1 cellular context compared by ENCODE assay signal in genomic region chr7:150382844-150383225, GRCh38.
A peak's percentile ranks its signal among the peaks of the same experiment; 100 is the strongest.
TF ChIP-seq lines count a peak whose summit lies in the region.

No MANE protein-coding gene starts in this region.

TF ChIP-seq in HepG2, 621 proteins besides CTCF, POLR2A, EP300 and RAD21 (continued from another document):
- TF ChIP-seq SALL1 (CRISPR knock-in tag; IDR thresholded peaks at IDR 0.05) (0 out of 2 replicates have a peak, but pooled peaks have one; percentile 12), ZNF275 (CRISPR knock-in tag; IDR thresholded peaks at IDR 0.05; ENCODE audit: borderline replicate concordance) (no peak), CBX5 (CRISPR knock-in tag; IDR thresholded peaks at IDR 0.05; ENCODE audit: borderline replicate concordance) (no peak), ZBTB8A (CRISPR knock-in tag; IDR thresholded peaks at IDR 0.05; ENCODE audit: borderline replicate concordance, low read depth) (no peak), ZKSCAN8 (CRISPR knock-in tag; IDR thresholded peaks at IDR 0.05; ENCODE audit: borderline replicate concordance) (no peak), ZNF354B (CRISPR knock-in tag; IDR thresholded peaks at IDR 0.05) (no peak), MIER3 (CRISPR knock-in tag; IDR thresholded peaks at IDR 0.05; ENCODE audit: borderline replicate concordance) (no peak), ZKSCAN5 (CRISPR knock-in tag; IDR thresholded peaks at IDR 0.05) (no peak), SOX13 (IDR thresholded peaks at IDR 0.05) (no peak), SOX13 (CRISPR knock-in tag; conservative IDR thresholded peaks at IDR 0.05 in 1 of 2, IDR thresholded peaks at IDR 0.05 in 1 of 2) (peak in 1 of 2 experiments; percentile 33; a peak in 1 of 4 replicates), DBP (CRISPR knock-in tag; IDR thresholded peaks at IDR 0.05; ENCODE audit: not compliant biosample characterization) (no peak), U2AF2 (IDR thresholded peaks at IDR 0.05; ENCODE audit: low read depth, low read length) (no peak), MAF1 (CRISPR knock-in tag; IDR thresholded peaks at IDR 0.05; ENCODE audit: borderline replicate concordance) (no peak), IKZF1 (IDR thresholded peaks at IDR 0.05) (no peak), TAF1 (CRISPR knock-in tag; IDR thresholded peaks at IDR 0.05) (0 out of 2 replicates have a peak, but pooled peaks have one; percentile 34), KMT2A (CRISPR knock-in tag; IDR thresholded peaks at IDR 0.05) (0 out of 2 replicates have a peak, but pooled peaks have one; percentile 12), RFX1 (IDR thresholded peaks at IDR 0.05) (no peak), SRY (CRISPR knock-in tag; IDR thresholded peaks at IDR 0.05) (no peak), ZFP37 (CRISPR knock-in tag; IDR thresholded peaks at IDR 0.05; ENCODE audit: borderline replicate concordance) (no peak), FLYWCH1 (CRISPR knock-in tag; IDR thresholded peaks at IDR 0.05) (no peak), PPARG (CRISPR knock-in tag; conservative IDR thresholded peaks at IDR 0.05) (no peak), PATZ1 (CRISPR knock-in tag; IDR thresholded peaks at IDR 0.05) (no peak), RARA (CRISPR knock-in tag; IDR thresholded peaks at IDR 0.05) (0 out of 2 replicates have a peak, but pooled peaks have one; percentile 20), ZNF614 (CRISPR knock-in tag; IDR thresholded peaks at IDR 0.05; ENCODE audit: borderline replicate concordance) (no peak), MAFK (conservative IDR thresholded peaks at IDR 0.05 in 1 of 2, IDR thresholded peaks at IDR 0.05 in 1 of 2; ENCODE audit: low read length in 2 of 2) (no peak), ZNF747 (CRISPR knock-in tag; IDR thresholded peaks at IDR 0.05; ENCODE audit: borderline replicate concordance) (no peak), TCF7 (IDR thresholded peaks at IDR 0.05; ENCODE audit: low read depth) (peak; percentile 25; the same call in 1 of the 2 replicates), FUBP1 (CRISPR knock-in tag; IDR thresholded peaks at IDR 0.05; ENCODE audit: borderline replicate concordance) (no peak), ZNF660 (CRISPR knock-in tag; IDR thresholded peaks at IDR 0.05; ENCODE audit: borderline replicate concordance, low read depth) (no peak), BCL3 (CRISPR knock-in tag; IDR thresholded peaks at IDR 0.05) (no peak), STAG1 (CRISPR knock-in tag; IDR thresholded peaks at IDR 0.05) (no peak), GMEB1 (CRISPR knock-in tag; IDR thresholded peaks at IDR 0.05; ENCODE audit: borderline replicate concordance) (no peak), NCOA1 (CRISPR knock-in tag; IDR thresholded peaks at IDR 0.05) (0 out of 2 replicates have a peak, but pooled peaks have one; percentile 24), SATB2 (CRISPR knock-in tag; IDR thresholded peaks at IDR 0.05) (no peak), PHF21A (CRISPR knock-in tag; IDR thresholded peaks at IDR 0.05) (0 out of 2 replicates have a peak, but pooled peaks have one; percentile 7), ZNF431 (CRISPR knock-in tag; IDR thresholded peaks at IDR 0.05; ENCODE audit: borderline replicate concordance, low read depth) (no peak), ZNF552 (CRISPR knock-in tag; IDR thresholded peaks at IDR 0.05; ENCODE audit: borderline replicate concordance) (no peak), GFI1 (CRISPR knock-in tag; IDR thresholded peaks at IDR 0.05; ENCODE audit: borderline replicate concordance) (peak; percentile 72), ZNF335 (CRISPR knock-in tag; IDR thresholded peaks at IDR 0.05) (no peak), SNRNP70 (IDR thresholded peaks at IDR 0.05; ENCODE audit: low read depth, low read length) (no peak), ARHGAP35 (CRISPR knock-in tag; IDR thresholded peaks at IDR 0.05; ENCODE audit: borderline replicate concordance) (no peak)
TF ChIP-seq in HepG2: peak in this region for 13.
